8 cellular contexts compared by ENCODE assay signal in the genomic region with DNA sequence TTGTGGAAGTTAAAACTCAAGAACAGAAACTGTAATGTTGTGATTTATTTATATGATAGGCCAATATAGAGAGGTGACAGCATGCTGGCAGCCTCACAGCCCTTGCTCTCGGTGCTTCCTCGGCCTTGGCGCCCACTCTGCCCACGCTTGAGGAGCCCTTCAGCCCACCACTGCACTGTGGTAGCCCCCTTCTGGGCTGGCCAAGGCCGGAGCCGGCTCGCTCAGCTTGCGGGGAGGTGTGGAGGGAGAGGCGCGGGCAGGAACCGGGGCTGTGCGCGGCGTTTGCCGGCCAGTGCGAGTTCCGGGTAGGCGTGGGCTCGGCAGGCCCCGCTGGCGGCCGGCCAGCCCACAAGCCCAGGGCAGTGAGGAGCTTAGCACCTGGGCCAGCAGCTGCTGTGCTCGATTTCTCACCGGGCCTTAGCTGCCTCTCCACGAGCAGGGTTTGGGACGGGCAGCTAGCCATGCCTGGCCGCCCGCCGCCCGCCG.
DNase-seq lines count a peak whose midpoint lies in the region; ATAC-seq and TF ChIP-seq lines count a peak whose summit lies in the region.

No MANE protein-coding gene starts in this region.

- no peak overlapping the region for H3K27ac Mint-ChIP-seq in H9
- H3K27ac Mint-ChIP-seq in effector memory CD8-positive, alpha-beta T cell: no peak overlapping the region

- peak overlapping the region; percentile 84 for H3K14ac ChIP-seq in H9 (ENCODE audit: insufficient read depth, low read length)

- no peak overlapping the region for H4K5ac ChIP-seq in H9 (ENCODE audit: insufficient read length, low read depth, low read length)

- H3K9me3 ChIP-seq in H9 (ENCODE audit: control insufficient read depth, low read depth, low read length): no peaks in the 10 kb centered on the region
- H3K9me3 ChIP-seq in mammary epithelial cell (replicated peaks; ENCODE audit: insufficient read depth, low read length): no peaks in the 10 kb centered on the region
- no peaks in the 10 kb centered on the region for H3K9me3 ChIP-seq in liver (ENCODE audit: control insufficient read depth in 4 of 4, low read length in 3 of 4)
- no peaks in the 10 kb centered on the region for H3K9me3 ChIP-seq in upper lobe of right lung

- no peak overlapping the region for H2AFZ ChIP-seq in H9 (ENCODE audit: low read length)
- peak overlapping the region; percentile 96 for H2AFZ ChIP-seq in mammary epithelial cell (ENCODE audit: low read depth, low read length)

- peak overlapping the region; percentile 57 for H3K18ac ChIP-seq in H9 (ENCODE audit: insufficient read length, low read depth, low read length)

- H2BK20ac ChIP-seq in H9 (ENCODE audit: low read depth, low read length, poor library complexity, severe bottlenecking): no peak overlapping the region

- H4K91ac ChIP-seq in H9 (ENCODE audit: insufficient read length, low read depth, low read length): no peak overlapping the region

- dilution Hi-C loops in mammary epithelial cell (cut with HindIII; ENCODE audit: low sequenced_read_pairs): no loop called here

- H3K23ac ChIP-seq in H9 (ENCODE audit: insufficient read length, low read depth, low read length): no peak overlapping the region

- CTCF ChIA-PET in mammary epithelial cell (lab: Charles Lee; ENCODE audit: low non-redundant PET): no interaction called here

- no peak overlapping the region for H2BK15ac ChIP-seq in H9 (ENCODE audit: low read depth, low read length)

- H3K4me2 ChIP-seq in H9 (ENCODE audit: insufficient read depth, insufficient read length, low read length) (peak overlapping the region; percentile 45), mammary epithelial cell (ENCODE audit: insufficient read depth, low read depth, low read length) (peak overlapping the region; percentile 92)

- no peak overlapping the region for H3T11ph ChIP-seq in H9 (ENCODE audit: low read length)

- H3K4ac ChIP-seq in H9 (ENCODE audit: low read depth, low read length): no peak overlapping the region

- H3K4me1 Mint-ChIP-seq in H9: peaks cover 35% of the 10 kb centered on the region in 2 experiments
- H3K4me1 Mint-ChIP-seq in effector memory CD8-positive, alpha-beta T cell (ENCODE audit: low read depth in 2 of 2): peaks cover 0 to 7% of the 10 kb centered on the region in 2 donors

- no peak overlapping the region for H3K27ac ChIP-seq in H9 (ENCODE audit: insufficient read length, low read depth, low read length)
- H3K27ac ChIP-seq in mammary epithelial cell (ENCODE audit: insufficient read depth, low read depth, low read length): no peak overlapping the region
- peak overlapping the region; percentile 37 to 41 for H3K27ac ChIP-seq in liver (ENCODE audit: low read depth in 1 of 2, low read length in 2 of 2)
- H3K27ac ChIP-seq in upper lobe of right lung: no peak overlapping the region

- TF ChIP-seq CTCF in H9 (conservative IDR thresholded peaks at IDR 0.05): no peak
- no peak for TF ChIP-seq CTCF in mammary epithelial cell (conservative IDR thresholded peaks at IDR 0.05 in 1 of 2, IDR thresholded peaks at IDR 0.05 in 1 of 2; ENCODE audit: extremely low read depth in 1 of 2, insufficient read depth in 1 of 2, low read depth in 1 of 2, low read length in 2 of 2)
- TF ChIP-seq CTCF in liver (IDR thresholded peaks at IDR 0.05; ENCODE audit: low read depth, low read length, missing input control): no peak
- no peak for TF ChIP-seq CTCF in upper lobe of right lung (IDR thresholded peaks at IDR 0.05)

- H3K36me3 ChIP-seq in mammary epithelial cell (ENCODE audit: insufficient read depth, low read length) (no peaks in the 10 kb centered on the region), liver (ENCODE audit: control insufficient read depth in 4 of 4, insufficient read depth in 3 of 4, low read depth in 1 of 4, low read length in 3 of 4) (no peaks in the 10 kb centered on the region), upper lobe of right lung (no peaks in the 10 kb centered on the region)

- no peak overlapping the region for H2BK12ac ChIP-seq in H9 (ENCODE audit: insufficient read length, low read depth, low read length)

- TF ChIP-seq RAD21 in liver (IDR thresholded peaks at IDR 0.05): no peak

- whole genome bisulfite sequencing in H9 (ENCODE audit: extremely low coverage, insufficient read length, low lambda C conversion rate): no CpG with 5 or more reads among the region's 31 CpGs
- 2% methylated on average over 8 of the region's 31 CpGs for WGBS in mammary epithelial cell (ENCODE audit: low coverage, missing lambda C conversion rate)
- WGBS in liver: under 1% methylated on average over 30 of the region's 31 CpGs

- H3K23me2 ChIP-seq in H9 (ENCODE audit: insufficient read length, low read depth, low read length, poor library complexity, severe bottlenecking): peaks cover 2% of the 10 kb centered on the region

- intact Hi-C loops in mammary epithelial cell (cut with micrococcal nuclease) (loop anchor here (10.0 kb wide), 1 partner anchor 440 kb away; no protein-coding TSS in a partner anchor), upper lobe of right lung (cut with DNase I) (no loop called here)

- no peak overlapping the region for H3K56ac ChIP-seq in H9 (ENCODE audit: insufficient read length, low read depth, low read length)

- no peak overlapping the region for H2BK120ac ChIP-seq in H9 (ENCODE audit: low read depth, low read length, poor library complexity, severe bottlenecking)

- H2AK5ac ChIP-seq in H9 (ENCODE audit: insufficient read length, low read length): no peak overlapping the region

- H3K36me3 Mint-ChIP-seq in H9 (ENCODE audit: insufficient read depth in 1 of 3, low read depth in 3 of 3): peaks cover 0 to 9% (median 3%) of the 10 kb centered on the region in 3 experiments; a peak in 5 of 7 replicates
- H3K36me3 Mint-ChIP-seq in effector memory CD8-positive, alpha-beta T cell (ENCODE audit: insufficient read depth): no peaks in the 10 kb centered on the region

- BruUV-seq in mammary epithelial cell (replicated peaks; lab: Mats Ljungman, UMichigan): no TSS peak

- H3K27me3 ChIP-seq in H9 (ENCODE audit: insufficient read depth, low read length) (no peaks in the 10 kb centered on the region), mammary epithelial cell (ENCODE audit: insufficient read depth, low read length) (no peaks in the 10 kb centered on the region), liver (ENCODE audit: control insufficient read depth in 4 of 4, insufficient read depth in 4 of 4, low read length in 3 of 4) (no peaks in the 10 kb centered on the region), upper lobe of right lung (peaks cover 40% of the 10 kb centered on the region)

- peak; percentile 86 for ATAC-seq in upper lobe of right lung
- no peak for ATAC-seq in effector memory CD8-positive, alpha-beta T cell (replicated peaks)

- no peaks in the 10 kb centered on the region for H3K79me2 ChIP-seq in H9 (ENCODE audit: insufficient read depth, low read length)
- H3K79me2 ChIP-seq in mammary epithelial cell (ENCODE audit: insufficient read depth, low read length): no peaks in the 10 kb centered on the region

- H4K8ac ChIP-seq in H9 (replicated peaks; ENCODE audit: insufficient read length, low read depth, low read length): no peak overlapping the region

- H2BK5ac ChIP-seq in H9 (ENCODE audit: insufficient read length, low read length): no peak overlapping the region

- H3K4me3 Mint-ChIP-seq in H9: peak overlapping the region; percentile 57 to 71; a peak in 4 of 5 replicates
- H3K4me3 Mint-ChIP-seq in effector memory CD8-positive, alpha-beta T cell: peak overlapping the region in 1 of 2 donors; percentile 20

- H3K4me3 ChIP-seq in mammary epithelial cell (replicated peaks in 1 of 3; ENCODE audit: insufficient read depth in 1 of 3, low read depth in 2 of 3, low read length in 3 of 3) (peak overlapping the region in 2 of 3 experiments; percentile 50 to 55), liver (ENCODE audit: low read depth in 1 of 3, low read length in 3 of 3) (peak overlapping the region in 2 of 3 donors; percentile 52 to 72), upper lobe of right lung (peak overlapping the region; percentile 41)

- H3K9me3 Mint-ChIP-seq in H9: peaks cover 5 to 7% of the 10 kb centered on the region in 2 experiments; a peak in 4 of 5 replicates
- no peaks in the 10 kb centered on the region for H3K9me3 Mint-ChIP-seq in effector memory CD8-positive, alpha-beta T cell

- peak overlapping the region; percentile 38 for H3K9ac ChIP-seq in H9 (ENCODE audit: extremely low read depth, insufficient read length, low read length)
- H3K9ac ChIP-seq in mammary epithelial cell (ENCODE audit: insufficient read depth, low read length): no peak overlapping the region
- H3K9ac ChIP-seq in liver (ENCODE audit: low read depth in 1 of 2, low read length in 2 of 2): peak overlapping the region in 1 of 2 donors; percentile 13

- in situ Hi-C loops in mammary epithelial cell (cut with MboI; ENCODE audit: low sequenced_read_pairs in 2 of 2): no loop called here

- H3K79me1 ChIP-seq in H9 (ENCODE audit: insufficient read depth, low read depth, low read length, poor library complexity, severe bottlenecking): no peaks in the 10 kb centered on the region

- H4K20me1 ChIP-seq in H9 (ENCODE audit: control insufficient read depth, insufficient read depth, insufficient read length) (no peaks in the 10 kb centered on the region), mammary epithelial cell (ENCODE audit: insufficient read depth, low read length) (no peaks in the 10 kb centered on the region)

- DNase-seq in DMS114 treated with DMSO at 0.1 percent for 48 hours (lab: John Stamatoyannopoulos, UW; ENCODE audit: unreplicated experiment): peak; percentile 8
- DNase-seq in H9: peak; percentile 63
- DNase-seq in NCI-H510A treated with DMSO at 0.1 percent for 48 hours (lab: John Stamatoyannopoulos, UW): peak; percentile 70
- peak; percentile 63 for DNase-seq in mammary epithelial cell
- DNase-seq in upper lobe of right lung: peak; percentile 78
- DNase-seq in GF-D8 (lab: John Stamatoyannopoulos, UW): no peak
- no peak for DNase-seq in effector memory CD8-positive, alpha-beta T cell

- H3K4me1 ChIP-seq in H9 (ENCODE audit: insufficient read depth, low read length): peaks cover 2% of the 10 kb centered on the region; the same call in 1 of the 2 replicates
- H3K4me1 ChIP-seq in mammary epithelial cell (ENCODE audit: insufficient read depth, low read length): peaks cover 3% of the 10 kb centered on the region
- peaks cover 0 to 3% (median 0%) of the 10 kb centered on the region in 4 donors for H3K4me1 ChIP-seq in liver (ENCODE audit: control insufficient read depth in 4 of 4, insufficient read depth in 4 of 4, low read length in 3 of 4)
- no peaks in the 10 kb centered on the region for H3K4me1 ChIP-seq in upper lobe of right lung

- H3K27me3 Mint-ChIP-seq in H9 (ENCODE audit: low read depth): 0 out of 2 replicates have a peak, but pooled peaks cover 3% of the 10 kb centered on the region
- H3K27me3 Mint-ChIP-seq in effector memory CD8-positive, alpha-beta T cell: peaks cover 69 to 72% of the 10 kb centered on the region in 2 donors

Comparison
In these comparisons a context has a peak if more than half of its experiments do, and no peak if none do; other contexts are left out.
1. DNase-seq: peak in DMS114 treated with DMSO at 0.1 percent for 48 hours (single experiment), H9 (single experiment), NCI-H510A treated with DMSO at 0.1 percent for 48 hours (single experiment), mammary epithelial cell (single experiment) and upper lobe of right lung (single experiment); none in GF-D8 (single experiment) and effector memory CD8-positive, alpha-beta T cell (0 of 3).
2. H3K27ac ChIP-seq: peak in liver (2 of 2); none in H9 (single experiment), mammary epithelial cell (single experiment) and upper lobe of right lung (single experiment).
3. Peak in every context shown above with its lines, with median percentiles within 50 percentile points of each other: H3K4me3 ChIP-seq.